17 cellular contexts compared by ENCODE assay signal in the genomic region with DNA sequence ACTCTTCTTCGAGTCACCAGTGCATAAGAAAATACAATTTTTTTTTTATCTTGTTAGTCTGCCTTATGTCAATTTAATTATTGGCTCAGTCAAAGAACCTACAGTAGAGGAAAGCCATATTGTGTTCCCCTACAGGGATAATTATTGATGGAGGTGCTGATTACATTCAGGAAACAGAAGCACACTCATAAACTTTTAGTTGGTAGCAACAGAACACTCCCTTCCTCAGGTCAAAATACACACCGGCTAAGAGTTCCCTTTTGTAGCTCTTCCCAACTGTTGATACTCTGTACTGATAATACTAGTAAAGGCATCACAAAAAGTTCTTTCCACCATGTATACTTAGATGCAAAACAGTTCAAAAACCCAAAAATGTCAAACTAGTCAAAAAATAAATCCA. TPM values are rescaled to one million over a fixed set of nuclear protein-coding genes. Genes with fewer than 3 reads are reported as not detected.
DNase-seq lines count a peak whose midpoint lies in the region; ATAC-seq, FAIRE-seq and TF ChIP-seq lines count a peak whose summit lies in the region.
"Had no signal": no experiment of that assay in that cellular context is flagged by ENCODE, and none has a peak within 500 bp of the region (broad histone marks: within the 10 kb centered on the region; RNA-seq: fewer than 3 reads in every experiment).

No MANE protein-coding gene starts in this region.

- POLR2A ChIA-PET in GM12878 (lab: Charles Lee), result no interaction called here

- no peak overlapping the region for H3K4me3 ChIP-seq in left ventricle myocardium inferior
- H3K4me3 ChIP-seq in SK-N-MC, result no peak overlapping the region
- H3K4me3 ChIP-seq in GM12878, result no peak overlapping the region
- H3K4me3 ChIP-seq in transverse colon, result no peak overlapping the region
- no peak overlapping the region for H3K4me3 ChIP-seq in adrenal gland
- H3K4me3 ChIP-seq in right lobe of liver, result no peak overlapping the region
- H3K4me3 ChIP-seq: suprapubic skin had no signal

- no peak overlapping the region for H2AFZ ChIP-seq in GM12878 (ENCODE audit: control insufficient read depth, low read depth, low read length)

- H3K27ac ChIP-seq in left ventricle myocardium inferior (replicated peaks) (peak overlapping the region; percentile 28), SK-N-MC (peak overlapping the region; percentile 23; the same call in 1 of the 2 replicates), GM12878 (ENCODE audit: control insufficient read depth, insufficient read depth) (no peak overlapping the region), transverse colon (peak overlapping the region; percentile 72 to 81 (median 77)), adrenal gland (no peak overlapping the region), right lobe of liver (no peak overlapping the region)
- H3K27ac ChIP-seq: neutrophil, suprapubic skin had no signal

- SMC1A ChIA-PET in GM12878 (lab: Charles Lee; ENCODE audit: uncharacterized antibody, unreplicated experiment), result interaction anchor here (0.9 to 3.1 kb wide), 3 partner anchors 11 to 86 kb away, joined by 5 to 13 read pairs (median 6); no protein-coding TSS in a partner anchor

- H3K36me3 ChIP-seq in left ventricle myocardium inferior (no peaks in the 10 kb centered on the region), SK-N-MC (ENCODE audit: insufficient read depth, low read length) (no peaks in the 10 kb centered on the region), GM12878 (ENCODE audit: control insufficient read depth in 2 of 2, insufficient read depth in 2 of 2, low read length in 1 of 2) (no peaks in the 10 kb centered on the region), transverse colon (no peaks in the 10 kb centered on the region), adrenal gland (replicated peaks in 1 of 2) (no peaks in the 10 kb centered on the region), right lobe of liver (no peaks in the 10 kb centered on the region)
- H3K36me3 ChIP-seq: BE2C, neutrophil, suprapubic skin had no signal

- peaks cover 43% of the 10 kb centered on the region for H3K79me2 ChIP-seq in GM12878 (ENCODE audit: control insufficient read depth, insufficient read depth, low read length)

- H4K20me1 ChIP-seq in GM12878 (ENCODE audit: control insufficient read depth, insufficient read depth), result no peaks in the 10 kb centered on the region

- intact Hi-C loops in left ventricle myocardium inferior (cut with micrococcal nuclease), result no loop called here
- intact Hi-C loops in Right ventricle myocardium inferior (cut with DNase I), result no loop called here
- intact Hi-C loops in GM12878 (cut with micrococcal nuclease; ENCODE audit: unreplicated experiment), result no loop called here
- intact Hi-C loops in transverse colon (cut with DNase I; ENCODE audit: low total_unique reads), result no loop called here
- intact Hi-C loops in adrenal gland (cut with DNase I), result no loop called here
- intact Hi-C loops in right lobe of liver (cut with DNase I), result no loop called here

- TF ChIP-seq RAD21 in GM12878 (IDR thresholded peaks at IDR 0.05; ENCODE audit: insufficient read depth, low read depth, low read length), result no peak

- TSS peak; percentile 12 for BruUV-seq in GM12878 (replicated peaks; lab: Mats Ljungman, UMichigan)

- DNase-seq in left ventricle myocardium inferior, result no peak
- DNase-seq in Right ventricle myocardium inferior (ENCODE audit: missing footprints), result no peak
- no peak for DNase-seq in SK-N-MC (ENCODE audit: low read depth, low spot score)
- DNase-seq in GM12878 (ENCODE audit: low read depth, low spot score), result no peak
- no peak for DNase-seq in transverse colon
- no peak for DNase-seq in activated CD4-positive, CD25-positive, alpha-beta regulatory T cell treated with anti-CD3 and anti-CD28 coated beads, Interleukin-2, amount 50 U/mL, for 72 hours
- no peak for DNase-seq in adrenal gland
- DNase-seq in right lobe of liver, result no peak
- DNase-seq: activated T-cell treated with anti-CD3 and anti-CD28 coated beads for 4 hours; cortex of kidney; NCI-H446 treated with DMSO at 0.1 percent for 48 hours; right cardiac atrium; stimulated activated CD4-positive, alpha-beta T cell treated with anti-CD3 and anti-CD28 coated beads, Interleukin-2, amount 100 ng/mL, for 24 hours had no signal

- H3K9me3 ChIP-seq in left ventricle myocardium inferior (replicated peaks), result no peaks in the 10 kb centered on the region
- H3K9me3 ChIP-seq in SK-N-MC (ENCODE audit: low read depth, low read length), result no peaks in the 10 kb centered on the region
- no peaks in the 10 kb centered on the region; the same call in 2 of the 3 replicates for H3K9me3 ChIP-seq in GM12878 (replicated peaks; ENCODE audit: control insufficient read depth, insufficient read depth, low read length)
- no peaks in the 10 kb centered on the region for H3K9me3 ChIP-seq in transverse colon
- H3K9me3 ChIP-seq in adrenal gland (replicated peaks in 1 of 3), result no peaks in the 10 kb centered on the region
- no peaks in the 10 kb centered on the region for H3K9me3 ChIP-seq in right lobe of liver
- H3K9me3 ChIP-seq: BE2C, neutrophil, suprapubic skin had no signal

- no peaks in the 10 kb centered on the region for H3K27me3 ChIP-seq in left ventricle myocardium inferior (ENCODE audit: low read depth)
- no peaks in the 10 kb centered on the region for H3K27me3 ChIP-seq in GM12878 (replicated peaks in 1 of 2; ENCODE audit: control insufficient read depth in 2 of 2, insufficient read depth in 2 of 2, low read length in 1 of 2)
- no peaks in the 10 kb centered on the region for H3K27me3 ChIP-seq in transverse colon
- no peaks in the 10 kb centered on the region for H3K27me3 ChIP-seq in adrenal gland
- no peaks in the 10 kb centered on the region for H3K27me3 ChIP-seq in right lobe of liver
- H3K27me3 ChIP-seq: BE2C, neutrophil, suprapubic skin had no signal

- no peak for FAIRE-seq in GM12878 (lab: Jason Lieb, UNC)
- FAIRE-seq: astrocyte had no signal

- H3K4me1 ChIP-seq in left ventricle myocardium inferior (peaks cover 87% of the 10 kb centered on the region), GM12878 (ENCODE audit: control insufficient read depth, insufficient read depth, low read length) (peaks cover 31% of the 10 kb centered on the region), transverse colon (peaks cover 58 to 82% (median 71%) of the 10 kb centered on the region in 4 donors), adrenal gland (replicated peaks in 1 of 2) (peaks cover 15 to 45% of the 10 kb centered on the region in 2 donors), right lobe of liver (peaks cover 2 to 38% (median 19%) of the 10 kb centered on the region in 4 donors)

- RAD21 ChIA-PET in GM12878 (lab: Charles Lee; ENCODE audit: unreplicated experiment), result interaction anchor here (0.9 to 1.4 kb wide), 4 partner anchors 13 to 283 kb away, joined by 3 to 4 read pairs (median 3); no protein-coding TSS in a partner anchor

- in situ Hi-C loops in GM12878 (cut with MboI), result no loop called here
- in situ Hi-C loops in transverse colon (cut with MboI; ENCODE audit: low pct_ligation_motif_present in 1 of 4, low pct_unique_long_range_greater_than_20kb in 1 of 4, low sequenced_read_pairs in 3 of 4), result no loop called here

- TF ChIP-seq EP300 in GM12878 (IDR thresholded peaks at IDR 0.05; ENCODE audit: borderline replicate concordance in 1 of 2, control insufficient read depth in 1 of 2, low read depth in 2 of 2, low read length in 2 of 2), result no peak
- no peak for TF ChIP-seq EP300 in transverse colon (IDR thresholded peaks at IDR 0.05; ENCODE audit: low read depth)

- no peak overlapping the region for H3K9ac ChIP-seq in SK-N-MC (ENCODE audit: insufficient read length)
- no peak overlapping the region for H3K9ac ChIP-seq in GM12878 (ENCODE audit: control insufficient read depth, insufficient read depth, low read length)

- WGBS in GM12878 (ENCODE audit: insufficient coverage, insufficient replicate concordance, low lambda C conversion rate, missing lambda C conversion rate), result 22% methylated on average over 2 of the region's 2 CpGs
- 8 to 34% methylated on average over 2 of the region's 2 CpGs for WGBS in transverse colon (ENCODE audit: low coverage in 1 of 2), 2 donors
- 59 to 69% (median 64%) methylated on average over 2 of the region's 2 CpGs for WGBS in adrenal gland, 4 donors
- 30% methylated on average over 2 of the region's 2 CpGs for WGBS in right lobe of liver (ENCODE audit: insufficient coverage, low coverage, low lambda C conversion rate, missing lambda C conversion rate)

- CTCF ChIA-PET in GM12878 (lab: Yijun Ruan, JAX), result interaction anchor here (1.5 to 2.1 kb wide), 2 partner anchors 11 to 13 kb away, joined by 4 to 6 read pairs; no protein-coding TSS in a partner anchor

- ATAC-seq in Right ventricle myocardium inferior (no peak), GM12878 (no peak), right lobe of liver (no peak)

- no peak for TF ChIP-seq CTCF in left ventricle myocardium inferior (IDR thresholded peaks at IDR 0.05; ENCODE audit: borderline replicate concordance)
- no peak for TF ChIP-seq CTCF in GM12878 (IDR thresholded peaks at IDR 0.05 in 2 of 3, conservative IDR thresholded peaks at IDR 0.05 in 1 of 3; ENCODE audit: control insufficient read depth in 2 of 3, extremely low read depth in 1 of 3, insufficient read depth in 1 of 3, low read depth in 3 of 3, low read length in 3 of 3)
- peak in 1 of 5 experiments; percentile 3 for TF ChIP-seq CTCF in transverse colon (IDR thresholded peaks at IDR 0.05)
- TF ChIP-seq CTCF in adrenal gland (IDR thresholded peaks at IDR 0.05), result no peak
- no peak for TF ChIP-seq CTCF in right lobe of liver (IDR thresholded peaks at IDR 0.05)

- TF ChIP-seq POLR2A in GM12878 (IDR thresholded peaks at IDR 0.05; ENCODE audit: low read depth, low read length) (no peak), transverse colon (IDR thresholded peaks at IDR 0.05) (no peak), adrenal gland (IDR thresholded peaks at IDR 0.05) (no peak), right lobe of liver (IDR thresholded peaks at IDR 0.05) (no peak)

- H3K4me2 ChIP-seq in GM12878 (ENCODE audit: control insufficient read depth, insufficient read depth), result no peak overlapping the region

RNA-seq across cellular contexts. Expression of a gene that starts 18.4 kb away (rescaled TPM):
- total RNA-seq in left ventricle myocardium inferior, result 13.2 TPM
- 14.5 TPM for total RNA-seq in Right ventricle myocardium inferior
- total RNA-seq in GM12878 (2013; cell fraction: nucleolus; rRNA removed), result 11.4 and 11.6 TPM in 2 replicates
- 0.65 and 0.96 TPM in 2 replicates for total RNA-seq in GM12878 (2014; rRNA removed)
- total RNA-seq in GM12878 (2014; rRNA removed; fragmentation: Illumina TruSeq; extraction: Trizol), result 0.88 and 1.1 TPM in 2 replicates
- total RNA-seq in GM12878 (2021), result 1.6 and 2.4 TPM in 2 replicates
- polyA plus RNA-seq in GM12878 (2011; ENCODE audit: low read depth), result 4.7 TPM
- polyA plus RNA-seq in GM12878 (2011; rRNA removed), result 7.0 and 8.3 TPM in 2 replicates
- 7.5 and 8.5 TPM in 2 replicates for polyA plus RNA-seq in GM12878 (2011; cell fraction: cytosol; rRNA removed)
- polyA plus RNA-seq in GM12878 (2011; cell fraction: nucleus; rRNA removed), result 6.3 and 8.8 TPM in 2 replicates
- 5.2 and 6.1 TPM in 2 replicates for polyA plus RNA-seq in GM12878 (2012)
- polyA plus RNA-seq in GM12878 (2014; fragmentation: Illumina TruSeq; extraction: Trizol), result 1.4 and 1.6 TPM in 2 replicates
- polyA plus RNA-seq in GM12878 (2014; fragmentation: Nextera tagmentation; extraction: Ambion mirVana), result under 1 TPM; 0.64 to 0.72 TPM
- polyA plus RNA-seq in GM12878 (2014; rRNA removed), result 0.70 TPM in 2 replicates
- under 1 TPM; 0.58 to 0.79 TPM for polyA plus RNA-seq in GM12878 (2016; fragmentation: Nextera tagmentation; extraction: Ambion mirVana)
- polyA minus RNA-seq in GM12878 (2011; rRNA and poly(A)+ RNA removed), result 20.9 and 28.1 TPM in 2 replicates
- 11.6 and 15.6 TPM in 2 replicates for polyA minus RNA-seq in GM12878 (2011; cell fraction: cytosol; rRNA and poly(A)+ RNA removed)
- 9.1 and 21.0 TPM in 2 replicates for polyA minus RNA-seq in GM12878 (2011; cell fraction: nucleus; rRNA and poly(A)+ RNA removed)
- 10 to 100 TPM; 19.1 to 48.9 (median 38.3) TPM for total RNA-seq in transverse colon
- total RNA-seq in adrenal gland, result 10 to 100 TPM; 17.2 to 35.4 (median 24.4) TPM
- 10 to 100 TPM in 1 of 3 donors, 1 to 10 TPM in 2; 4.3 to 15.2 (median 4.4) TPM for polyA plus RNA-seq in adrenal gland
- 10 to 100 TPM; 12.3 to 27.7 (median 14.6) TPM for total RNA-seq in right lobe of liver

Comparison
In these comparisons a context has a peak if more than half of its experiments do, and no peak if none do; other contexts are left out.
1. H3K27ac ChIP-seq: peak in left ventricle myocardium inferior (single experiment), SK-N-MC (single experiment) and transverse colon (4 of 4); none in GM12878 (single experiment), adrenal gland (0 of 5) and right lobe of liver (0 of 3).